In the genomic region with DNA sequence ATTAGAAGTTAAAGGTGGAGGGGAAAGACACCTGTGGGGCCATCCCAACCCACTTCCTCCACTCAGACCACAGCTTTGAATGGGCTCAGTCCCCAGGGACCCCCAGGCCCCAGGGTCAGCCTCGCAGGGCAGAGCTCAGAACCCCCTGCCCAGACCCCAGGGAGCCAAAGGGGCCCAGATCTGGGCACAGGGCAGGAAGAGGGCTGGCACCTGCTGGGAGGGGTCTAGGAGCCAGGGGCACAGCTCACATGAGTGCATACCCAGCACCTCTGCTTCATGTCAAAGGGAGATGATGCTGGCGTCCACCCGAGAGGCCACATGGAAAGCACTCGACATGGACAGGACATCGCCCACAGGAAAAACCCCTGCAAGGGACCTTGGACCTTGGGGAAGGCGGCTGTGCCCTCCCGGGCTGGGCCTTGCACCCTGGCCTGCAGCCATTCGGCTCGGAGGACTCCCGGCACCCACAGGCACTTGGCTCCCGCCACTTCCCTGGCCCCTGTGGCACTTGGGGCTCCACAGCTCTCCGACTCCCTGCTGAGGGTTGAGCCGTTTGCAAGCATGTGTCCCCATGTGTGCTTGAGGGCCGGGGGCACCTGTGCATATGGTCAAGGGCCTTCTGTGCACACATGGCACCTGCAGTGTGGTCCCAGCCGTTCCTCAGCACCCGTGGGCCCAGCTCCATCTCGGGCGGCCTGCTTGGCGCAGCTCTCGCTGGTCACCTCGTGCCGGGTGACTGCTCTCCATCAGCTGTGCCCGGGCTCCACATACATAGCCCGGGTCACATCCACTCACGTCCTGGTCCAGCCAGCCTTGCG, we compare ENCODE assay signal across 1 cellular context.
TF ChIP-seq lines count a peak whose summit lies in the region.

No MANE protein-coding gene starts in this region.

TF ChIP-seq in K562, 482 proteins besides CTCF, POLR2A, EP300 and RAD21 (continued from another document):
- TF ChIP-seq KAT8 (IDR thresholded peaks at IDR 0.05; ENCODE audit: low read depth) (no peak), ELF1 (tag; IDR thresholded peaks at IDR 0.05) (no peak), NFYB (IDR thresholded peaks at IDR 0.05; ENCODE audit: extremely low read depth, insufficient read length) (no peak)
